ENCODE assay signal across 36 cellular contexts in genomic region chr22:26508148-26508547, GRCh38.
"Had no signal": no experiment of that assay in that cellular context is flagged by ENCODE, and none has a peak within 500 bp of the region (broad histone marks: within the 10 kb centered on the region; RNA-seq: fewer than 3 reads in every experiment).

No MANE protein-coding gene starts in this region.

- DNase-seq: Karpas-422, Kasumi-1, MG63, MM.1S, MV-4-11, NCI-H1048, NCI-H1092, NCI-H1092 treated with DMSO at 0.1 percent for 48 hours, NCI-H1105, NCI-H1105 treated with DMSO at 0.1 percent for 48 hours, NCI-H1417, NCI-H1417 treated with DMSO at 0.1 percent for 48 hours, NCI-H1436, NCI-H1436 treated with DMSO at 0.1 percent for 48 hours, NCI-H146, NCI-H1694, NCI-H1694 treated with DMSO at 0.1 percent for 48 hours, NCI-H187, NCI-H187 treated with DMSO at 0.1 percent for 48 hours, NCI-H1930, NCI-H2029, NCI-H2029 treated with DMSO at 0.1 percent for 48 hours, NCI-H2081, NCI-H2081 treated with DMSO at 0.1 percent for 48 hours, NCI-H2107, NCI-H2171, NCI-H2171 treated with DMSO at 0.1 percent for 48 hours, NCI-H2227 treated with DMSO at 0.1 percent for 48 hours, NCI-H226, NCI-H345, NCI-H446, NCI-H446 treated with DMSO at 0.1 percent for 48 hours, NCI-H510A, NCI-H510A treated with DMSO at 0.1 percent for 48 hours, NCI-H524, NCI-H524 treated with DMSO at 0.1 percent for 48 hours had no signal

- H3K9me3 ChIP-seq: MG63 had no signal

- H3K4me3 ChIP-seq: MG63 had no signal

- H3K27me3 ChIP-seq: MG63 had no signal
